In genomic region chr19:6041991-6042421, GRCh38 we compare ENCODE assay signal across 23 cellular contexts.
A peak's percentile ranks its signal among the peaks of the same experiment; 100 is the strongest.
DNase-seq lines count a peak whose midpoint lies in the region; ATAC-seq and TF ChIP-seq lines count a peak whose summit lies in the region.
"Had no signal": no experiment of that assay in that cellular context is flagged by ENCODE, and none has a peak within 500 bp of the region (broad histone marks: within the 10 kb centered on the region; RNA-seq: fewer than 3 reads in every experiment).

No MANE protein-coding gene starts in this region.

- H3K27ac ChIP-seq in Peyer's patch, result no peak overlapping the region
- no peak overlapping the region for H3K27ac ChIP-seq in effector memory CD4-positive, alpha-beta T cell (ENCODE audit: insufficient read depth, low read length, poor library complexity, severe bottlenecking)
- H3K27ac ChIP-seq: A549, heart left ventricle, WERI-Rb-1 had no signal

- ATAC-seq in left lobe of liver, result no peak
- ATAC-seq in stimulated activated memory B cell treated with anti-CD40 and anti-IgM and Interleukin-4, amounts not matched to agents 10 μg/mL and 1 μg/mL and 100 μg/mL, for 72 hours, result peak; percentile 18
- ATAC-seq: A549, heart left ventricle had no signal

- peak; percentile 43 for DNase-seq in activated CD8-positive, alpha-beta memory T cell treated with anti-CD3 and anti-CD28 coated beads for 24 hours
- no peak for DNase-seq in activated CD8-positive, alpha-beta memory T cell treated with anti-CD3 and anti-CD28 coated beads, Interleukin-2, amount 50 U/mL, for 4 hours
- DNase-seq in Peyer's patch (peak in 2 of 3 donors; percentile 12 to 44), left lobe of liver (ENCODE audit: low spot score) (peak; percentile 39), dedifferentiated amniotic fluid mesenchymal stem cell (ENCODE audit: extremely low spot score) (no peak), AG08395 (ENCODE audit: low spot score) (no peak)
- no peak for DNase-seq in effector memory CD4-positive, alpha-beta T cell
- DNase-seq: activated CD4-positive, alpha-beta T cell treated with anti-CD3 and anti-CD28 coated beads, Interleukin-2, amount 10 ng/mL, durations not matched to agents 7 days and 5 days; activated effector memory CD4-positive, alpha-beta T cell treated with Interleukin-2 at 50 U/mL for 16 hours; activated naive CD8-positive, alpha-beta T cell treated with anti-CD3 and anti-CD28 coated beads, Interleukin-2, amount 10 ng/mL, durations not matched to agents 7 days and 5 days; central memory CD4-positive, alpha-beta T cell; COR-L47; DND-41; HCEC 1CT; NCI-H187; NCI-H2171 treated with DMSO at 0.1 percent for 48 hours; SK-N-SH; WERI-Rb-1 had no signal

- H3K4me3 Mint-ChIP-seq in stimulated activated memory B cell treated with anti-CD40 and anti-IgM and Interleukin-4, amounts not matched to agents 10 μg/mL and 1 μg/mL and 100 μg/mL, for 72 hours, result no peak overlapping the region
- H3K4me3 Mint-ChIP-seq: activated CD4-positive, alpha-beta T cell treated with anti-CD3 and anti-CD28 coated beads, Interleukin-2, amount 10 ng/mL, durations not matched to agents 7 days and 5 days; activated naive CD8-positive, alpha-beta T cell treated with anti-CD3 and anti-CD28 coated beads, Interleukin-2, amount 10 ng/mL, durations not matched to agents 7 days and 5 days; T-helper 2 cell treated with Interferon-gamma antibody and Interleukin-4, amounts not matched to agents 5 μg/mL and 100 μg/mL, for 36 hours had no signal

- H3K9me3 Mint-ChIP-seq in stimulated activated memory B cell treated with anti-CD40 and anti-IgM and Interleukin-4, amounts not matched to agents 10 μg/mL and 1 μg/mL and 100 μg/mL, for 72 hours, result no peaks in the 10 kb centered on the region
- H3K9me3 Mint-ChIP-seq: activated CD4-positive, alpha-beta T cell treated with anti-CD3 and anti-CD28 coated beads, Interleukin-2, amount 10 ng/mL, durations not matched to agents 7 days and 5 days had no signal

- H3K27me3 Mint-ChIP-seq in stimulated activated memory B cell treated with anti-CD40 and anti-IgM and Interleukin-4, amounts not matched to agents 10 μg/mL and 1 μg/mL and 100 μg/mL, for 72 hours, result peaks cover 4% of the 10 kb centered on the region
- H3K27me3 Mint-ChIP-seq: activated CD4-positive, alpha-beta T cell treated with anti-CD3 and anti-CD28 coated beads, Interleukin-2, amount 10 ng/mL, durations not matched to agents 7 days and 5 days; activated naive CD8-positive, alpha-beta T cell treated with anti-CD3 and anti-CD28 coated beads, Interleukin-2, amount 10 ng/mL, durations not matched to agents 7 days and 5 days; progenitor cell of endocrine pancreas had no signal

- H3K36me3 ChIP-seq in Peyer's patch, result peaks cover 0 to 39% (median 0%) of the 10 kb centered on the region in 3 donors
- no peaks in the 10 kb centered on the region for H3K36me3 ChIP-seq in effector memory CD4-positive, alpha-beta T cell (ENCODE audit: control insufficient read depth, insufficient read depth, low read length)
- H3K36me3 ChIP-seq: WERI-Rb-1 had no signal

- no peaks in the 10 kb centered on the region for H3K4me1 ChIP-seq in Peyer's patch
- no peaks in the 10 kb centered on the region for H3K4me1 ChIP-seq in effector memory CD4-positive, alpha-beta T cell (ENCODE audit: control insufficient read depth, insufficient read depth, low read length, poor library complexity, severe bottlenecking)
- H3K4me1 ChIP-seq: A549, heart left ventricle had no signal

- H3K27ac Mint-ChIP-seq in stimulated activated memory B cell treated with anti-CD40 and anti-IgM and Interleukin-4, amounts not matched to agents 10 μg/mL and 1 μg/mL and 100 μg/mL, for 72 hours, result peak overlapping the region; percentile 60
- H3K27ac Mint-ChIP-seq: activated CD4-positive, alpha-beta T cell treated with anti-CD3 and anti-CD28 coated beads, Interleukin-2, amount 10 ng/mL, durations not matched to agents 7 days and 5 days; activated naive CD8-positive, alpha-beta T cell treated with anti-CD3 and anti-CD28 coated beads, Interleukin-2, amount 10 ng/mL, durations not matched to agents 7 days and 5 days; progenitor cell of endocrine pancreas; T-helper 2 cell treated with Interferon-gamma antibody and Interleukin-4, amounts not matched to agents 5 μg/mL and 100 μg/mL, for 36 hours had no signal

- no peak for TF ChIP-seq POLR2A in Peyer's patch (IDR thresholded peaks at IDR 0.05)

- no peaks in the 10 kb centered on the region for H3K9me3 ChIP-seq in Peyer's patch
- H3K9me3 ChIP-seq in effector memory CD4-positive, alpha-beta T cell (ENCODE audit: control insufficient read depth, low read length), result no peaks in the 10 kb centered on the region
- H3K9me3 ChIP-seq: A549, SK-N-SH had no signal

- H3K36me3 Mint-ChIP-seq in stimulated activated memory B cell treated with anti-CD40 and anti-IgM and Interleukin-4, amounts not matched to agents 10 μg/mL and 1 μg/mL and 100 μg/mL, for 72 hours, result peaks cover 1% of the 10 kb centered on the region

- no peak for TF ChIP-seq CTCF in Peyer's patch (IDR thresholded peaks at IDR 0.05)

- H3K4me3 ChIP-seq in Peyer's patch, result no peak overlapping the region
- H3K4me3 ChIP-seq in effector memory CD4-positive, alpha-beta T cell (ENCODE audit: insufficient read depth, low read depth, low read length, poor library complexity, severe bottlenecking), result no peak overlapping the region
- H3K4me3 ChIP-seq: A549, heart left ventricle had no signal

- H3K27me3 ChIP-seq in Peyer's patch, result no peaks in the 10 kb centered on the region
- H3K27me3 ChIP-seq in effector memory CD4-positive, alpha-beta T cell (replicated peaks; ENCODE audit: control insufficient read depth, insufficient read depth, low read length, poor library complexity, severe bottlenecking), result no peaks in the 10 kb centered on the region
- H3K27me3 ChIP-seq: heart left ventricle had no signal

- H3K4me1 Mint-ChIP-seq in stimulated activated memory B cell treated with anti-CD40 and anti-IgM and Interleukin-4, amounts not matched to agents 10 μg/mL and 1 μg/mL and 100 μg/mL, for 72 hours, result peaks cover 33% of the 10 kb centered on the region

Comparison
In these comparisons a context has a peak if more than half of its experiments do, and no peak if none do; other contexts are left out.
1. DNase-seq: peak in activated CD8-positive, alpha-beta memory T cell treated with anti-CD3 and anti-CD28 coated beads for 24 hours (single experiment), Peyer's patch (2 of 3) and left lobe of liver (single experiment); none in activated CD8-positive, alpha-beta memory T cell treated with anti-CD3 and anti-CD28 coated beads, Interleukin-2, amount 50 U/mL, for 4 hours (single experiment), dedifferentiated amniotic fluid mesenchymal stem cell (single experiment), effector memory CD4-positive, alpha-beta T cell (0 of 3) and AG08395 (single experiment).